ENCODE assay signal across 11 cellular contexts in genomic region chr19:45172173-45172572, GRCh38. TPM values are rescaled to one million over a fixed set of nuclear protein-coding genes. Genes with fewer than 3 reads are reported as not detected.
A peak's percentile ranks its signal among the peaks of the same experiment; 100 is the strongest.
DNase-seq lines count a peak whose midpoint lies in the region; ATAC-seq and TF ChIP-seq lines count a peak whose summit lies in the region.
"Had no signal": no experiment of that assay in that cellular context is flagged by ENCODE, and none has a peak within 500 bp of the region (broad histone marks: within the 10 kb centered on the region; RNA-seq: fewer than 3 reads in every experiment).

No MANE protein-coding gene starts in this region.

- H3K9me3 ChIP-seq in osteoblast (ENCODE audit: low read depth, low read length): no peaks in the 10 kb centered on the region
- H3K9me3 ChIP-seq: body of pancreas had no signal

- ATAC-seq in HG02973 (IDR thresholded peaks at IDR 0.05; ENCODE audit: unreplicated experiment) (no peak), GM18511 (IDR thresholded peaks at IDR 0.05; ENCODE audit: unreplicated experiment) (no peak)
- ATAC-seq: body of pancreas had no signal

- H3K4me1 ChIP-seq in osteoblast (ENCODE audit: insufficient read depth, low read length): peaks cover 18% of the 10 kb centered on the region

- H3K27me3 Mint-ChIP-seq in activated naive CD4-positive, alpha-beta T cell treated with anti-CD3 and anti-CD28 coated beads, Interleukin-2, amount 10 ng/mL, durations not matched to agents 7 days and 5 days: no peaks in the 10 kb centered on the region

- CTCF ChIA-PET in activated naive CD4-positive, alpha-beta T cell treated with anti-CD3 and anti-CD28 coated beads, Interleukin-2, amount 10 ng/mL, durations not matched to agents 7 days and 5 days (lab: Charles Lee): interaction anchor here (0.6 kb wide), 1 partner anchor 244 kb away, joined by 3 read pairs; no protein-coding TSS in a partner anchor

- no peaks in the 10 kb centered on the region for H3K27me3 ChIP-seq in osteoblast (ENCODE audit: insufficient read depth, low read length)
- H3K27me3 ChIP-seq: body of pancreas had no signal

- H3K4me2 ChIP-seq in osteoblast (ENCODE audit: insufficient read depth, low read length): no peak overlapping the region

- H4K20me1 ChIP-seq in osteoblast (ENCODE audit: insufficient read depth, low read length): no peaks in the 10 kb centered on the region

- TF ChIP-seq CTCF in osteoblast (IDR thresholded peaks at IDR 0.05; ENCODE audit: extremely low read depth, low read depth, low read length): no peak

- no peaks in the 10 kb centered on the region for H3K9me3 Mint-ChIP-seq in activated naive CD4-positive, alpha-beta T cell treated with anti-CD3 and anti-CD28 coated beads, Interleukin-2, amount 10 ng/mL, durations not matched to agents 7 days and 5 days

- H3K36me3 Mint-ChIP-seq in activated naive CD4-positive, alpha-beta T cell treated with anti-CD3 and anti-CD28 coated beads, Interleukin-2, amount 10 ng/mL, durations not matched to agents 7 days and 5 days: peaks cover 2% of the 10 kb centered on the region

- H3K4me3 ChIP-seq in Jurkat, Clone E6-1 (ENCODE audit: low read length): peak overlapping the region; percentile 13; the same call in 1 of the 2 replicates
- no peak overlapping the region for H3K4me3 ChIP-seq in osteoblast (ENCODE audit: insufficient read depth, low read length)
- H3K4me3 ChIP-seq: body of pancreas, lung had no signal

- H3K27ac ChIP-seq in osteoblast (ENCODE audit: low read depth, low read length): peak overlapping the region; percentile 17
- H3K27ac ChIP-seq: body of pancreas had no signal

- H3K79me2 ChIP-seq in osteoblast (ENCODE audit: insufficient read depth, low read length): peaks cover 2% of the 10 kb centered on the region

- H2AFZ ChIP-seq in osteoblast (ENCODE audit: low read length): no peak overlapping the region

- DNase-seq in activated CD8-positive, alpha-beta memory T cell treated with anti-CD3 and anti-CD28 coated beads for 24 hours: peak; percentile 58
- no peak for DNase-seq in activated CD8-positive, alpha-beta memory T cell treated with anti-CD3 and anti-CD28 coated beads, Interleukin-2, amount 50 U/mL, for 48 hours
- peak; percentile 32 for DNase-seq in Jurkat, Clone E6-1 (ENCODE audit: low read depth, low spot score)
- DNase-seq in activated naive CD4-positive, alpha-beta T cell treated with anti-CD3 and anti-CD28 coated beads, Interleukin-2, amount 10 ng/mL, durations not matched to agents 7 days and 5 days: peak; percentile 68
- DNase-seq in osteoblast (ENCODE audit: insufficient read length, low spot score, missing footprints) (peak; percentile 19), SK-N-DZ (ENCODE audit: low spot score) (no peak)
- DNase-seq: body of pancreas, NCI-H1930 had no signal

- H3K4me3 Mint-ChIP-seq in activated naive CD4-positive, alpha-beta T cell treated with anti-CD3 and anti-CD28 coated beads, Interleukin-2, amount 10 ng/mL, durations not matched to agents 7 days and 5 days: peak overlapping the region; percentile 58

- peak overlapping the region; percentile 97 for H3K27ac Mint-ChIP-seq in activated naive CD4-positive, alpha-beta T cell treated with anti-CD3 and anti-CD28 coated beads, Interleukin-2, amount 10 ng/mL, durations not matched to agents 7 days and 5 days

- H3K36me3 ChIP-seq in osteoblast (ENCODE audit: insufficient read depth, low read length): no peaks in the 10 kb centered on the region

- H3K4me1 Mint-ChIP-seq in activated naive CD4-positive, alpha-beta T cell treated with anti-CD3 and anti-CD28 coated beads, Interleukin-2, amount 10 ng/mL, durations not matched to agents 7 days and 5 days: peaks cover 76% of the 10 kb centered on the region

RNA-seq across cellular contexts. Expression of gene TRAPPC6A, which starts 5.9 kb away (rescaled TPM):
- 47.3 TPM for polyA plus RNA-seq in Jurkat, Clone E6-1 (2012; ENCODE audit: insufficient read depth, insufficient read length)
- total RNA-seq in osteoblast: 13.8 and 17.4 TPM in 2 replicates
- 54.8 and 79.2 TPM in 2 replicates for polyA plus RNA-seq in SK-N-DZ (2014; cell fraction: cytosol; rRNA removed)
- 44.0 and 72.4 TPM in 2 replicates for polyA plus RNA-seq in SK-N-DZ (2014; cell fraction: nucleus; rRNA removed)

RNA-seq across cellular contexts. Expression of gene BLOC1S3, which starts 6.4 kb away (rescaled TPM):
- polyA plus RNA-seq in Jurkat, Clone E6-1 (2012; ENCODE audit: insufficient read depth, insufficient read length): 8.5 TPM
- 7.2 and 10.0 TPM in 2 replicates for total RNA-seq in osteoblast
- 4.8 and 6.0 TPM in 2 replicates for polyA plus RNA-seq in SK-N-DZ (2014; cell fraction: cytosol; rRNA removed)
- 3.1 and 12.5 TPM in 2 replicates for polyA plus RNA-seq in SK-N-DZ (2014; cell fraction: nucleus; rRNA removed)

RNA-seq across cellular contexts. Expression of gene NKPD1, which starts 11.4 kb away (rescaled TPM):
- not detected for polyA plus RNA-seq in Jurkat, Clone E6-1 (2012; ENCODE audit: insufficient read depth, insufficient read length)
- total RNA-seq in osteoblast: 0.29 TPM in 1 of 2 replicates, not detected in the other
- polyA plus RNA-seq in SK-N-DZ (2014; cell fraction: cytosol; rRNA removed): 0.09 TPM in 1 of 2 replicates, not detected in the other
- 0.71 and 0.88 TPM in 2 replicates for polyA plus RNA-seq in SK-N-DZ (2014; cell fraction: nucleus; rRNA removed)
- total RNA-seq: body of pancreas had no signal

Comparison
In these comparisons a context has a peak if more than half of its experiments do, and no peak if none do; other contexts are left out.
1. DNase-seq: peak in activated CD8-positive, alpha-beta memory T cell treated with anti-CD3 and anti-CD28 coated beads for 24 hours (single experiment), Jurkat, Clone E6-1 (single experiment), activated naive CD4-positive, alpha-beta T cell treated with anti-CD3 and anti-CD28 coated beads, Interleukin-2, amount 10 ng/mL, durations not matched to agents 7 days and 5 days (single experiment) and osteoblast (single experiment); none in activated CD8-positive, alpha-beta memory T cell treated with anti-CD3 and anti-CD28 coated beads, Interleukin-2, amount 50 U/mL, for 48 hours (single experiment) and SK-N-DZ (single experiment).